18 cellular contexts compared by ENCODE assay signal in genomic region chr13:111865826-111866225, GRCh38.
A peak's percentile ranks its signal among the peaks of the same experiment; 100 is the strongest.
DNase-seq lines count a peak whose midpoint lies in the region; ATAC-seq and TF ChIP-seq lines count a peak whose summit lies in the region.
"Had no signal": no experiment of that assay in that cellular context is flagged by ENCODE, and none has a peak within 500 bp of the region (broad histone marks: within the 10 kb centered on the region; RNA-seq: fewer than 3 reads in every experiment).

No MANE protein-coding gene starts in this region.

- TF ChIP-seq CTCF in left ventricle myocardium inferior (IDR thresholded peaks at IDR 0.05; ENCODE audit: borderline replicate concordance) (no peak), chondrocyte (IDR thresholded peaks at IDR 0.05) (no peak), natural killer cell (IDR thresholded peaks at IDR 0.05) (no peak)

- H3K27ac Mint-ChIP-seq in chondrocyte (ENCODE audit: unreplicated experiment) (no peak overlapping the region), natural killer cell (no peak overlapping the region)
- H3K27ac Mint-ChIP-seq: B cell; CD4-positive, alpha-beta T cell; CD8-positive, alpha-beta T cell had no signal

- H3K36me3 ChIP-seq in left ventricle myocardium inferior = no peaks in the 10 kb centered on the region
- H3K36me3 ChIP-seq: BLaER1 treated with 17β-estradiol and CSF1 and Interleukin-3, amounts not matched to agents 10 nM and 100 nM had no signal

- DNase-seq in cardiac septum (ENCODE audit: low spot score) (peak; percentile 43), left ventricle myocardium inferior (no peak), chondrocyte (ENCODE audit: low spot score) (peak; percentile 80), islet precursor cell (peak; percentile 42), HuH-7 (ENCODE audit: low spot score) (no peak), natural killer cell (no peak)
- DNase-seq: AML-193; Caco-2; Calu3; CD4-positive, alpha-beta T cell; CD8-positive, alpha-beta T cell; DMS79 treated with DMSO at 0.1 percent for 48 hours; GF-D8 had no signal

- H3K4me1 ChIP-seq in left ventricle myocardium inferior = no peaks in the 10 kb centered on the region
- H3K4me1 ChIP-seq: A549, Caco-2 had no signal

- H3K27me3 ChIP-seq in left ventricle myocardium inferior (ENCODE audit: low read depth) = peaks cover 17% of the 10 kb centered on the region
- H3K27me3 ChIP-seq: BLaER1 treated with 17β-estradiol and CSF1 and Interleukin-3, amounts not matched to agents 10 nM and 100 nM had no signal

- intact Hi-C loops in cardiac septum (cut with DNase I) (no loop called here), left ventricle myocardium inferior (cut with micrococcal nuclease) (no loop called here), natural killer cell (cut with micrococcal nuclease) (no loop called here)

- peaks cover 21% of the 10 kb centered on the region for H3K9me3 Mint-ChIP-seq in chondrocyte (ENCODE audit: low read depth)
- no peaks in the 10 kb centered on the region for H3K9me3 Mint-ChIP-seq in natural killer cell

- H3K4me3 Mint-ChIP-seq in chondrocyte (ENCODE audit: unreplicated experiment) = no peak overlapping the region
- no peak overlapping the region for H3K4me3 Mint-ChIP-seq in natural killer cell
- H3K4me3 Mint-ChIP-seq: B cell; CD4-positive, alpha-beta T cell; CD8-positive, alpha-beta T cell had no signal

- H3K27me3 Mint-ChIP-seq in chondrocyte (ENCODE audit: low read depth) (peaks cover 7% of the 10 kb centered on the region), natural killer cell (ENCODE audit: low read depth in 2 of 2) (peaks cover under 1 to 3% of the 10 kb centered on the region in 2 donors)
- H3K27me3 Mint-ChIP-seq: B cell had no signal

- H3K36me3 Mint-ChIP-seq in chondrocyte (ENCODE audit: low read depth) (peaks cover 3% of the 10 kb centered on the region), natural killer cell (no peaks in the 10 kb centered on the region)
- H3K36me3 Mint-ChIP-seq: CD8-positive, alpha-beta T cell had no signal

- no peak overlapping the region for H3K4me3 ChIP-seq in left ventricle myocardium inferior
- H3K4me3 ChIP-seq: A549; BLaER1 treated with 17β-estradiol and CSF1 and Interleukin-3, amounts not matched to agents 10 nM and 100 nM had no signal

- H3K27ac ChIP-seq in left ventricle myocardium inferior (replicated peaks) = no peak overlapping the region
- H3K27ac ChIP-seq: 22Rv1; A549; BLaER1 treated with 17β-estradiol and CSF1 and Interleukin-3, amounts not matched to agents 10 nM and 100 nM; C4-2B had no signal

- ATAC-seq in natural killer cell = no peak
- ATAC-seq: A549; CD8-positive, alpha-beta T cell had no signal

- H3K4me1 Mint-ChIP-seq in chondrocyte (ENCODE audit: low read depth) (no peaks in the 10 kb centered on the region), natural killer cell (no peaks in the 10 kb centered on the region)
- H3K4me1 Mint-ChIP-seq: B cell had no signal

- peaks cover 18% of the 10 kb centered on the region for H3K9me3 ChIP-seq in left ventricle myocardium inferior (replicated peaks)
- H3K9me3 ChIP-seq: A549 had no signal

Comparison
In these comparisons a context has a peak if more than half of its experiments do, and no peak if none do; other contexts are left out.
1. DNase-seq: peak in cardiac septum (single experiment), chondrocyte (single experiment) and islet precursor cell (single experiment); none in left ventricle myocardium inferior (single experiment), HuH-7 (single experiment) and natural killer cell (single experiment).